In the genomic region with DNA sequence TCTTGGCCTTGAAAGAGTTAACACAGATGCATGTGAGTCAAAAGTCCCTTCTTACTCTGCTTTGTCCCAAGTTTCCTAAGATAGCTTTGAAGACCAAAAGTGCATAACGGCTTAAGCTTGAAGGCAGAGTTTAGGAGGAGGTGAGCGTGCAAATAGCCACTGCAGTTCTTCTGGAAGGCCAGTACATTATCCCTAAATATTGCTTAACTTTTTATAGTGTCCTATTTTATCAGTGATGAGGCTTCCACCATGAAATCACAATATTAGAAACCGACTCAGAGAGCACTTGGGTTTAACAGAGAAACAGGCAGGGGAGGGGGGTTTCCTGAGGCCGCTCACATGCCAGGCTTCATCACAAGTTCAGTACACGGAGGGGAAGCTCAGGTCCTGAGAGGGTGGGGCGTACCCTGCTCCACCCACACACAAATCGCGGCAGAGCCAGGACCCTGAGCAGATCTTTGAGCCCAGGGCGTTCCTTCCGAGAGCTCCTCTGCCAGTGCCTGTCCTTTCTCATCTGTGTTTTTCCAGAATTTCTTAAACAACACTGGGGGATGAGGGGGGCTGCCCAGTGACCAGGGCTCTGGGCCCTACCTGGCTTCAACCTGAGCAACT, we compare ENCODE assay signal across 12 cellular contexts. TPM values are rescaled to one million over a fixed set of nuclear protein-coding genes. Genes with fewer than 3 reads are reported as not detected.
DNase-seq lines count a peak whose midpoint lies in the region; ATAC-seq and TF ChIP-seq lines count a peak whose summit lies in the region.
"Had no signal": no experiment of that assay in that cellular context is flagged by ENCODE, and none has a peak within 500 bp of the region (broad histone marks: within the 10 kb centered on the region; RNA-seq: fewer than 3 reads in every experiment).

No MANE protein-coding gene starts in this region.

- H3K4me1 ChIP-seq in mucosa of descending colon (ENCODE audit: low read depth) = no peaks in the 10 kb centered on the region
- H3K4me1 ChIP-seq: colonic mucosa had no signal

- ATAC-seq in T-helper 17 cell (peak; percentile 68), mucosa of descending colon (peak; percentile 17), GM19395 (IDR thresholded peaks at IDR 0.05; ENCODE audit: unreplicated experiment) (no peak), HG03135 (IDR thresholded peaks at IDR 0.05; ENCODE audit: unreplicated experiment) (no peak)

- no peak overlapping the region for H3K4me3 Mint-ChIP-seq in T-helper 17 cell
- no peak overlapping the region for H3K4me3 Mint-ChIP-seq in activated T-helper 2 cell treated with anti-CD3 and anti-CD28 coated beads, Interferon-gamma antibody, Interleukin-2, Interleukin-4, amounts not matched to agents 10 μg/mL and 5 μg/mL and 100 μg/mL, durations not matched to agents 14 hours and 24 hours and 36 hours (ENCODE audit: low read depth)
- H3K4me3 Mint-ChIP-seq: IgD-negative memory B cell had no signal

- peak; percentile 25 for DNase-seq in stimulated activated CD4-positive, alpha-beta T cell treated with anti-CD3 and anti-CD28 coated beads, Interleukin-15, amount 100 ng/mL, for 24 hours
- no peak for DNase-seq in stimulated activated CD4-positive, alpha-beta T cell treated with anti-CD3 and anti-CD28 coated beads, Interleukin-2, amount 100 ng/mL, for 48 hours
- DNase-seq in T-helper 17 cell (no peak), mucosa of descending colon (no peak), caudate nucleus (lab: John Stamatoyannopoulos, UW) (no peak)
- DNase-seq in activated T-helper 2 cell treated with anti-CD3 and anti-CD28 coated beads, Interferon-gamma antibody, Interleukin-2, Interleukin-4, amounts not matched to agents 10 μg/mL and 5 μg/mL and 100 μg/mL, durations not matched to agents 14 hours and 24 hours and 36 hours (ENCODE audit: low spot score) = no peak
- DNase-seq: colonic mucosa, NCI-H446, SK-N-SH had no signal

- H3K27ac Mint-ChIP-seq in T-helper 17 cell = no peak overlapping the region
- H3K27ac Mint-ChIP-seq in activated T-helper 2 cell treated with anti-CD3 and anti-CD28 coated beads, Interferon-gamma antibody, Interleukin-2, Interleukin-4, amounts not matched to agents 10 μg/mL and 5 μg/mL and 100 μg/mL, durations not matched to agents 14 hours and 24 hours and 36 hours = no peak overlapping the region
- H3K27ac Mint-ChIP-seq: IgD-negative memory B cell had no signal

- H3K36me3 Mint-ChIP-seq in T-helper 17 cell (ENCODE audit: low read depth) = no peaks in the 10 kb centered on the region
- no peaks in the 10 kb centered on the region for H3K36me3 Mint-ChIP-seq in activated T-helper 2 cell treated with anti-CD3 and anti-CD28 coated beads, Interferon-gamma antibody, Interleukin-2, Interleukin-4, amounts not matched to agents 10 μg/mL and 5 μg/mL and 100 μg/mL, durations not matched to agents 14 hours and 24 hours and 36 hours (ENCODE audit: low read depth)
- H3K36me3 Mint-ChIP-seq: IgD-negative memory B cell had no signal

- intact Hi-C loops in mucosa of descending colon (cut with DNase I, micrococcal nuclease) = no loop called here
- intact Hi-C loops in activated T-helper 2 cell treated with anti-CD3 and anti-CD28 coated beads, Interferon-gamma antibody, Interleukin-2, Interleukin-4, amounts not matched to agents 10 μg/mL and 5 μg/mL and 100 μg/mL, durations not matched to agents 14 hours and 24 hours and 36 hours (cut with micrococcal nuclease) = no loop called here

- H3K9me3 ChIP-seq in T-helper 17 cell (ENCODE audit: control insufficient read depth, low read length, poor library complexity, severe bottlenecking) (no peaks in the 10 kb centered on the region), mucosa of descending colon (no peaks in the 10 kb centered on the region)
- H3K9me3 ChIP-seq: colonic mucosa, SK-N-SH had no signal

- peaks cover 8% of the 10 kb centered on the region for H3K4me1 Mint-ChIP-seq in T-helper 17 cell
- no peaks in the 10 kb centered on the region for H3K4me1 Mint-ChIP-seq in activated T-helper 2 cell treated with anti-CD3 and anti-CD28 coated beads, Interferon-gamma antibody, Interleukin-2, Interleukin-4, amounts not matched to agents 10 μg/mL and 5 μg/mL and 100 μg/mL, durations not matched to agents 14 hours and 24 hours and 36 hours (ENCODE audit: low read depth)
- H3K4me1 Mint-ChIP-seq: IgD-negative memory B cell had no signal

- peaks cover 22% of the 10 kb centered on the region for H3K27me3 Mint-ChIP-seq in T-helper 17 cell
- no peaks in the 10 kb centered on the region for H3K27me3 Mint-ChIP-seq in activated T-helper 2 cell treated with anti-CD3 and anti-CD28 coated beads, Interferon-gamma antibody, Interleukin-2, Interleukin-4, amounts not matched to agents 10 μg/mL and 5 μg/mL and 100 μg/mL, durations not matched to agents 14 hours and 24 hours and 36 hours (ENCODE audit: low read depth)

- H3K27ac ChIP-seq in caudate nucleus (ENCODE audit: low read depth, low read length) = no peak overlapping the region
- H3K27ac ChIP-seq: colonic mucosa had no signal

- TF ChIP-seq CTCF in mucosa of descending colon (IDR thresholded peaks at IDR 0.05) = no peak

- H3K4me3 ChIP-seq in mucosa of descending colon = no peak overlapping the region
- H3K4me3 ChIP-seq: colonic mucosa had no signal

- no peaks in the 10 kb centered on the region for H3K9me3 Mint-ChIP-seq in activated T-helper 2 cell treated with anti-CD3 and anti-CD28 coated beads, Interferon-gamma antibody, Interleukin-2, Interleukin-4, amounts not matched to agents 10 μg/mL and 5 μg/mL and 100 μg/mL, durations not matched to agents 14 hours and 24 hours and 36 hours
- H3K9me3 Mint-ChIP-seq: IgD-negative memory B cell had no signal

- H3K36me3 ChIP-seq in mucosa of descending colon (ENCODE audit: low read depth) = no peaks in the 10 kb centered on the region
- H3K36me3 ChIP-seq: colonic mucosa had no signal

RNA-seq across cellular contexts. Expression of a gene that starts 26.8 kb away (rescaled TPM):
- total RNA-seq in T-helper 17 cell (not detected), mucosa of descending colon (10 to 100 TPM; 18.7 to 38.6 (median 25.4) TPM)
- not detected in 2 replicates for total RNA-seq in activated T-helper 2 cell treated with anti-CD3 and anti-CD28 coated beads, Interferon-gamma antibody, Interleukin-2, Interleukin-4, amounts not matched to agents 10 μg/mL and 5 μg/mL and 100 μg/mL, durations not matched to agents 14 hours and 24 hours and 36 hours

Comparison
In these comparisons a context has a peak if more than half of its experiments do, and no peak if none do; other contexts are left out.
1. ATAC-seq: peak in T-helper 17 cell (single experiment) and mucosa of descending colon (single experiment); none in GM19395 (single experiment) and HG03135 (single experiment).
2. RNA of a gene that starts 26.8 kb away (total RNA-seq): 18.7 to 38.6 TPM in mucosa of descending colon; not detected in activated T-helper 2 cell treated with anti-CD3 and anti-CD28 coated beads, Interferon-gamma antibody, Interleukin-2, Interleukin-4, amounts not matched to agents 10 μg/mL and 5 μg/mL and 100 μg/mL, durations not matched to agents 14 hours and 24 hours and 36 hours and not detected in T-helper 17 cell; every median in the first group is over 10 times any median in the second.